Comparison of ENCODE assay signal across 27 cellular contexts in the genomic region with DNA sequence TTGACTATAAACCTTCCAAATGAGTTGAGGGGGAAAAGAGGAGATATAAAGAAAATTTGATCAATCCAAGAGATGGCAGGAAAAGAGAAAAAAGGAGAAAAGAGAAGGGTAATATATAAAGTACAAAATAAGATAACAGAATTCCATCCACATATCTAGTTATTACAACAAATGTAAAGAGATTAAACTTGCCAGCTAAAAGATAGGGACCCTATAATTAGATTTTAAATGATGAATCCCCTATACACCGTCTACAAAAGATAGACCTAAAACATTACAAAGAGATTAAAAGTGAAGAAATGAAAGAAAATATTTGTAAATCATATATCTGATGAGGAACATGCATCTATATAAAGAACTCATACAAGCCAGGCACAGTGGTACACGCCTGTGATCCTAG.
DNase-seq lines count a peak whose midpoint lies in the region; ATAC-seq, FAIRE-seq and TF ChIP-seq lines count a peak whose summit lies in the region.
"Had no signal": no experiment of that assay in that cellular context is flagged by ENCODE, and none has a peak within 500 bp of the region (broad histone marks: within the 10 kb centered on the region; RNA-seq: fewer than 3 reads in every experiment).

No MANE protein-coding gene starts in this region.

- H3K9ac ChIP-seq in PC-3 (ENCODE audit: low read length), result no peak overlapping the region
- H3K9ac ChIP-seq in K562 (ENCODE audit: insufficient read depth in 1 of 2, low read depth in 2 of 2, low read length in 2 of 2), result no peak overlapping the region
- H3K9ac ChIP-seq: BLaER1 had no signal

- no peaks in the 10 kb centered on the region for H3K9me1 ChIP-seq in K562 (ENCODE audit: control insufficient read depth, insufficient read depth, low read length)

- intact Hi-C loops in activated CD4-positive, alpha-beta T cell treated with anti-CD3 and anti-CD28 coated beads, Interleukin-2, amount 10 ng/mL, durations not matched to agents 24 days and 14 days (cut with micrococcal nuclease), result no loop called here
- intact Hi-C loops in PC-3 (cut with micrococcal nuclease) (no loop called here), K562 (cut with micrococcal nuclease) (no loop called here)

- DNase-seq in activated CD4-positive, alpha-beta T cell treated with anti-CD3 and anti-CD28 coated beads, Interleukin-2, amount 10 ng/mL, durations not matched to agents 7 days and 5 days, result no peak
- no peak for DNase-seq in activated CD4-positive, alpha-beta T cell treated with anti-CD3 and anti-CD28 coated beads, Interleukin-2, amount 10 ng/mL, durations not matched to agents 24 days and 14 days
- DNase-seq in PC-3 (no peak), K562 (ENCODE audit: extremely low read depth in 1 of 4, low spot score in 3 of 4) (no peak), SKM-1 treated with dmso at 0.1 percent for 144 hours (lab: John Stamatoyannopoulos, UW; ENCODE audit: unreplicated experiment) (no peak), foreskin melanocyte (no peak)
- DNase-seq in activated naive CD4-positive, alpha-beta T cell treated with Interleukin-2 at 50 U/mL for 16 hours, result no peak
- DNase-seq: ACHN; BE2C; C1 segment of cervical spinal cord; CD4-positive, alpha-beta memory T cell; CD4-positive, CD25-positive, alpha-beta regulatory T cell; COR-L47; DMS 273 treated with DMSO at 0.1 percent for 48 hours; DMS153; DMS79; DND-41; EL; GF-D8 had no signal

- H3K27me3 Mint-ChIP-seq in activated CD4-positive, alpha-beta T cell treated with anti-CD3 and anti-CD28 coated beads, Interleukin-2, amount 10 ng/mL, durations not matched to agents 7 days and 5 days, result peaks cover 13% of the 10 kb centered on the region
- H3K27me3 Mint-ChIP-seq in activated CD4-positive, alpha-beta T cell treated with anti-CD3 and anti-CD28 coated beads, Interleukin-2, amount 10 ng/mL, durations not matched to agents 24 days and 14 days, result peaks cover 7% of the 10 kb centered on the region
- H3K27me3 Mint-ChIP-seq: CD4-positive, CD25-positive, alpha-beta regulatory T cell had no signal

- H3K79me2 ChIP-seq in PC-3 (ENCODE audit: low read length) (no peaks in the 10 kb centered on the region), K562 (ENCODE audit: control insufficient read depth, insufficient read depth, low read length) (no peaks in the 10 kb centered on the region)

- no peak for TF ChIP-seq RAD21 in K562 (CRISPR knock-in tag; conservative IDR thresholded peaks at IDR 0.05 in 1 of 2, IDR thresholded peaks at IDR 0.05 in 1 of 2)

- FAIRE-seq in K562 (lab: Jason Lieb, UNC), result no peak
- FAIRE-seq: A549, GM12891, GM19239 had no signal

- in situ Hi-C loops in K562 (cut with MboI), result no loop called here

- H4K20me1 ChIP-seq in PC-3 (ENCODE audit: low read length), result no peaks in the 10 kb centered on the region
- no peaks in the 10 kb centered on the region for H4K20me1 ChIP-seq in K562 (replicated peaks; ENCODE audit: control insufficient read depth, insufficient read depth, low read length)
- H4K20me1 ChIP-seq: BLaER1 had no signal

- H3K4me3 Mint-ChIP-seq in activated CD4-positive, alpha-beta T cell treated with anti-CD3 and anti-CD28 coated beads, Interleukin-2, amount 10 ng/mL, durations not matched to agents 7 days and 5 days, result peak overlapping the region; percentile 30
- no peak overlapping the region for H3K4me3 Mint-ChIP-seq in activated CD4-positive, alpha-beta T cell treated with anti-CD3 and anti-CD28 coated beads, Interleukin-2, amount 10 ng/mL, durations not matched to agents 24 days and 14 days
- H3K4me3 Mint-ChIP-seq: CD14-positive monocyte; CD4-positive, CD25-positive, alpha-beta regulatory T cell; CD8-positive, alpha-beta memory T cell had no signal

- no peak overlapping the region for H3K4me2 ChIP-seq in PC-3 (ENCODE audit: low read length)
- no peak overlapping the region for H3K4me2 ChIP-seq in K562 (ENCODE audit: insufficient read depth, low read length)
- H3K4me2 ChIP-seq: A549, BLaER1 had no signal

- TF ChIP-seq CTCF in HEK293 (tag by site-specific recombination; IDR thresholded peaks at IDR 0.05) (no peak), PC-3 (conservative IDR thresholded peaks at IDR 0.05; ENCODE audit: low read depth, low read length) (no peak), K562 (IDR thresholded peaks at IDR 0.05 in 2 of 3, conservative IDR thresholded peaks at IDR 0.05 in 1 of 3; ENCODE audit: insufficient read depth in 2 of 3, low read depth in 1 of 3, low read length in 3 of 3) (no peak)

- no peaks in the 10 kb centered on the region for H3K9me3 ChIP-seq in HEK293 (ENCODE audit: control insufficient read depth, insufficient read depth, low read depth, low read length)
- H3K9me3 ChIP-seq in PC-3 (ENCODE audit: low read length), result no peaks in the 10 kb centered on the region
- no peaks in the 10 kb centered on the region for H3K9me3 ChIP-seq in K562 (replicated peaks; ENCODE audit: control insufficient read depth, insufficient read depth, low read depth, low read length)
- H3K9me3 ChIP-seq: BE2C had no signal

- H3K4me3 ChIP-seq in HEK293 (ENCODE audit: low read depth, low read length) (no peak overlapping the region), PC-3 (ENCODE audit: low read length) (no peak overlapping the region), K562 (no peak overlapping the region)
- H3K4me3 ChIP-seq: A549, BLaER1 had no signal

- TF ChIP-seq POLR2A in K562 (conservative IDR thresholded peaks at IDR 0.05), result no peak

- peaks cover 6% of the 10 kb centered on the region for H3K9me3 Mint-ChIP-seq in activated CD4-positive, alpha-beta T cell treated with anti-CD3 and anti-CD28 coated beads, Interleukin-2, amount 10 ng/mL, durations not matched to agents 7 days and 5 days
- H3K9me3 Mint-ChIP-seq in activated CD4-positive, alpha-beta T cell treated with anti-CD3 and anti-CD28 coated beads, Interleukin-2, amount 10 ng/mL, durations not matched to agents 24 days and 14 days, result peaks cover 5% of the 10 kb centered on the region

- no peaks in the 10 kb centered on the region for H3K9me2 ChIP-seq in PC-3 (replicated peaks; ENCODE audit: low read length)

- CTCF ChIA-PET in activated CD4-positive, alpha-beta T cell treated with anti-CD3 and anti-CD28 coated beads, Interleukin-2, amount 10 ng/mL, durations not matched to agents 7 days and 5 days (lab: Charles Lee), result no interaction called here
- CTCF ChIA-PET in HEK293 (lab: Yijun Ruan, JAX) (interaction anchor here (0.7 to 1.8 kb wide), 4 partner anchors 8 to 114 kb away, joined by 3 to 9 read pairs (median 4); no protein-coding TSS in a partner anchor), PC-3 (lab: Charles Lee) (no interaction called here), K562 (lab: Yijun Ruan, JAX; ENCODE audit: low intra/inter-chr PET ratio) (no interaction called here)

- POLR2A ChIA-PET in activated CD4-positive, alpha-beta T cell treated with anti-CD3 and anti-CD28 coated beads, Interleukin-2, amount 10 ng/mL, durations not matched to agents 7 days and 5 days (lab: Charles Lee), result no interaction called here
- POLR2A ChIA-PET in HEK293 (lab: Yijun Ruan, JAX) (no interaction called here), PC-3 (lab: Charles Lee; ENCODE audit: unreplicated experiment) (no interaction called here), K562 (lab: Yijun Ruan, JAX) (interaction anchor here (0.6 to 1.2 kb wide), 2 partner anchors 9 to 201 kb away, joined by 3 to 6 read pairs; no protein-coding TSS in a partner anchor)

- no peaks in the 10 kb centered on the region for H3K27me3 ChIP-seq in PC-3 (ENCODE audit: low read length)
- H3K27me3 ChIP-seq in K562 (ENCODE audit: control insufficient read depth in 2 of 2, insufficient read depth in 2 of 2, low read length in 2 of 2), result peaks cover 25 to 39% of the 10 kb centered on the region in 2 experiments; a peak in 4 of 5 replicates
- H3K27me3 ChIP-seq: BE2C, BLaER1 had no signal

- no peaks in the 10 kb centered on the region for H3K4me1 ChIP-seq in HEK293 (ENCODE audit: control insufficient read depth, insufficient read depth, low read length)
- peaks cover 17% of the 10 kb centered on the region for H3K4me1 ChIP-seq in PC-3 (ENCODE audit: insufficient read depth, low read length)
- H3K4me1 ChIP-seq in K562 (replicated peaks in 1 of 2; ENCODE audit: control insufficient read depth in 2 of 2, insufficient read depth in 2 of 2, low read length in 2 of 2), result peaks cover 0 to 9% of the 10 kb centered on the region in 2 experiments; a peak in 2 of 5 replicates
- H3K4me1 ChIP-seq: A549, BE2C had no signal

- H3K36me3 Mint-ChIP-seq in activated CD4-positive, alpha-beta T cell treated with anti-CD3 and anti-CD28 coated beads, Interleukin-2, amount 10 ng/mL, durations not matched to agents 7 days and 5 days (ENCODE audit: low read depth), result peaks cover 1% of the 10 kb centered on the region
- H3K36me3 Mint-ChIP-seq in activated CD4-positive, alpha-beta T cell treated with anti-CD3 and anti-CD28 coated beads, Interleukin-2, amount 10 ng/mL, durations not matched to agents 24 days and 14 days (ENCODE audit: low read depth), result no peaks in the 10 kb centered on the region
- H3K36me3 Mint-ChIP-seq: CD14-positive monocyte; CD4-positive, alpha-beta memory T cell; CD8-positive, alpha-beta memory T cell had no signal

- H3K36me3 ChIP-seq in HEK293 (ENCODE audit: control insufficient read depth in 2 of 2, insufficient read depth in 1 of 2, low read length in 2 of 2), result no peaks in the 10 kb centered on the region
- H3K36me3 ChIP-seq in PC-3 (ENCODE audit: low read depth, low read length), result no peaks in the 10 kb centered on the region
- no peaks in the 10 kb centered on the region for H3K36me3 ChIP-seq in K562 (ENCODE audit: control insufficient read depth, insufficient read depth, low read length)
- H3K36me3 ChIP-seq: BE2C, BLaER1 had no signal

- peaks cover 12% of the 10 kb centered on the region for H3F3A ChIP-seq in PC-3 (ENCODE audit: low read length, unreplicated experiment)

- no peak for ATAC-seq in PC-3
- ATAC-seq in K562, result no peak
- ATAC-seq: A549 had no signal

- peaks cover 7% of the 10 kb centered on the region for H3K4me1 Mint-ChIP-seq in activated CD4-positive, alpha-beta T cell treated with anti-CD3 and anti-CD28 coated beads, Interleukin-2, amount 10 ng/mL, durations not matched to agents 7 days and 5 days
- peaks cover 5% of the 10 kb centered on the region for H3K4me1 Mint-ChIP-seq in activated CD4-positive, alpha-beta T cell treated with anti-CD3 and anti-CD28 coated beads, Interleukin-2, amount 10 ng/mL, durations not matched to agents 24 days and 14 days

- no peak overlapping the region for H3K27ac Mint-ChIP-seq in activated CD4-positive, alpha-beta T cell treated with anti-CD3 and anti-CD28 coated beads, Interleukin-2, amount 10 ng/mL, durations not matched to agents 7 days and 5 days
- no peak overlapping the region for H3K27ac Mint-ChIP-seq in activated CD4-positive, alpha-beta T cell treated with anti-CD3 and anti-CD28 coated beads, Interleukin-2, amount 10 ng/mL, durations not matched to agents 24 days and 14 days
- H3K27ac Mint-ChIP-seq: CD14-positive monocyte; CD8-positive, alpha-beta memory T cell had no signal

- WGBS in K562 (ENCODE audit: insufficient coverage, low coverage, missing lambda C conversion rate), result 0% methylated on average over 2 of the region's 2 CpGs

- no peak for TF ChIP-seq EP300 in K562 (IDR thresholded peaks at IDR 0.05; ENCODE audit: low read length)

- BruUV-seq in PC-3 (replicated peaks; lab: Mats Ljungman, UMichigan) (no TSS peak), K562 (replicated peaks; lab: Mats Ljungman, UMichigan) (no TSS peak)

- no peak overlapping the region for H3K27ac ChIP-seq in HEK293 (ENCODE audit: extremely low read depth, low read depth, low read length)
- H3K27ac ChIP-seq in PC-3 (ENCODE audit: low read length), result peak overlapping the region; percentile 74; the same call in 1 of the 2 replicates
- no peak overlapping the region for H3K27ac ChIP-seq in K562 (ENCODE audit: extremely low read depth, low read depth, low read length)
- H3K27ac ChIP-seq: 22Rv1, A549, BLaER1 had no signal

- no peak overlapping the region for H2AFZ ChIP-seq in PC-3 (ENCODE audit: low read length)
- H2AFZ ChIP-seq in K562 (ENCODE audit: low read depth, low read length), result no peak overlapping the region
